21 cellular contexts compared by ENCODE assay signal in genomic region chr9:8429768-8430167, GRCh38.
DNase-seq lines count a peak whose midpoint lies in the region; ATAC-seq and TF ChIP-seq lines count a peak whose summit lies in the region.
"Had no signal": no experiment of that assay in that cellular context is flagged by ENCODE, and none has a peak within 500 bp of the region (broad histone marks: within the 10 kb centered on the region; RNA-seq: fewer than 3 reads in every experiment).

No MANE protein-coding gene starts in this region.

- peak overlapping the region; percentile 42 for H3K27ac Mint-ChIP-seq in activated CD4-positive, alpha-beta T cell treated with anti-CD3 and anti-CD28 coated beads, Interleukin-2, amount 10 ng/mL, durations not matched to agents 7 days and 5 days
- H3K27ac Mint-ChIP-seq in activated T-helper 2 cell treated with anti-CD3 and anti-CD28 coated beads, Interferon-gamma antibody, Interleukin-2, Interleukin-4, amounts not matched to agents 10 μg/mL and 5 μg/mL and 100 μg/mL, durations not matched to agents 14 hours and 24 hours and 36 hours, result peak overlapping the region; percentile 78
- peak overlapping the region; percentile 81 for H3K27ac Mint-ChIP-seq in stimulated activated effector memory CD8-positive, alpha-beta T cell treated with anti-CD3 and anti-CD28 coated beads, Interleukin-12 subunit alpha, Interleukin-12 subunit beta, amount 100 ng/mL, for 72 hours
- H3K27ac Mint-ChIP-seq in HFFc6, result no peak overlapping the region
- H3K27ac Mint-ChIP-seq: B cell had no signal

- peaks cover 30% of the 10 kb centered on the region for H3K4me1 Mint-ChIP-seq in activated CD4-positive, alpha-beta T cell treated with anti-CD3 and anti-CD28 coated beads, Interleukin-2, amount 10 ng/mL, durations not matched to agents 7 days and 5 days
- H3K4me1 Mint-ChIP-seq in activated T-helper 2 cell treated with anti-CD3 and anti-CD28 coated beads, Interferon-gamma antibody, Interleukin-2, Interleukin-4, amounts not matched to agents 10 μg/mL and 5 μg/mL and 100 μg/mL, durations not matched to agents 14 hours and 24 hours and 36 hours (ENCODE audit: low read depth), result peaks cover 40% of the 10 kb centered on the region
- H3K4me1 Mint-ChIP-seq in stimulated activated effector memory CD8-positive, alpha-beta T cell treated with anti-CD3 and anti-CD28 coated beads, Interleukin-12 subunit alpha, Interleukin-12 subunit beta, amount 100 ng/mL, for 72 hours, result peaks cover 29% of the 10 kb centered on the region
- H3K4me1 Mint-ChIP-seq in HFFc6 (ENCODE audit: low read depth), result no peaks in the 10 kb centered on the region

- no peak overlapping the region for H3K4me3 Mint-ChIP-seq in activated CD4-positive, alpha-beta T cell treated with anti-CD3 and anti-CD28 coated beads, Interleukin-2, amount 10 ng/mL, durations not matched to agents 7 days and 5 days
- H3K4me3 Mint-ChIP-seq in activated T-helper 2 cell treated with anti-CD3 and anti-CD28 coated beads, Interferon-gamma antibody, Interleukin-2, Interleukin-4, amounts not matched to agents 10 μg/mL and 5 μg/mL and 100 μg/mL, durations not matched to agents 14 hours and 24 hours and 36 hours (ENCODE audit: low read depth), result no peak overlapping the region
- peak overlapping the region; percentile 28 for H3K4me3 Mint-ChIP-seq in stimulated activated effector memory CD8-positive, alpha-beta T cell treated with anti-CD3 and anti-CD28 coated beads, Interleukin-12 subunit alpha, Interleukin-12 subunit beta, amount 100 ng/mL, for 72 hours
- H3K4me3 Mint-ChIP-seq in HFFc6, result no peak overlapping the region
- H3K4me3 Mint-ChIP-seq: B cell had no signal

- intact Hi-C loops in activated T-helper 2 cell treated with anti-CD3 and anti-CD28 coated beads, Interferon-gamma antibody, Interleukin-2, Interleukin-4, amounts not matched to agents 10 μg/mL and 5 μg/mL and 100 μg/mL, durations not matched to agents 14 hours and 24 hours and 36 hours (cut with micrococcal nuclease), result loop anchor here (1.0 to 5.0 kb wide), 7 partner anchors 21 to 1537 kb away; partner anchors contain the start of gene DMAC1

- H3K27me3 Mint-ChIP-seq in activated CD4-positive, alpha-beta T cell treated with anti-CD3 and anti-CD28 coated beads, Interleukin-2, amount 10 ng/mL, durations not matched to agents 7 days and 5 days, result no peaks in the 10 kb centered on the region
- no peaks in the 10 kb centered on the region for H3K27me3 Mint-ChIP-seq in activated T-helper 2 cell treated with anti-CD3 and anti-CD28 coated beads, Interferon-gamma antibody, Interleukin-2, Interleukin-4, amounts not matched to agents 10 μg/mL and 5 μg/mL and 100 μg/mL, durations not matched to agents 14 hours and 24 hours and 36 hours (ENCODE audit: low read depth)
- H3K27me3 Mint-ChIP-seq in HFFc6 (ENCODE audit: insufficient read depth), result no peaks in the 10 kb centered on the region
- H3K27me3 Mint-ChIP-seq: B cell had no signal

- peaks cover 2% of the 10 kb centered on the region for H3K9me3 Mint-ChIP-seq in activated CD4-positive, alpha-beta T cell treated with anti-CD3 and anti-CD28 coated beads, Interleukin-2, amount 10 ng/mL, durations not matched to agents 7 days and 5 days
- peaks cover 4% of the 10 kb centered on the region for H3K9me3 Mint-ChIP-seq in activated T-helper 2 cell treated with anti-CD3 and anti-CD28 coated beads, Interferon-gamma antibody, Interleukin-2, Interleukin-4, amounts not matched to agents 10 μg/mL and 5 μg/mL and 100 μg/mL, durations not matched to agents 14 hours and 24 hours and 36 hours
- no peaks in the 10 kb centered on the region for H3K9me3 Mint-ChIP-seq in stimulated activated effector memory CD8-positive, alpha-beta T cell treated with anti-CD3 and anti-CD28 coated beads, Interleukin-12 subunit alpha, Interleukin-12 subunit beta, amount 100 ng/mL, for 72 hours
- peaks cover 44% of the 10 kb centered on the region for H3K9me3 Mint-ChIP-seq in HFFc6

- POLR2A ChIA-PET in activated CD4-positive, alpha-beta T cell treated with anti-CD3 and anti-CD28 coated beads, Interleukin-2, amount 10 ng/mL, durations not matched to agents 7 days and 5 days (lab: Charles Lee), result no interaction called here

- no peaks in the 10 kb centered on the region for H3K36me3 Mint-ChIP-seq in activated CD4-positive, alpha-beta T cell treated with anti-CD3 and anti-CD28 coated beads, Interleukin-2, amount 10 ng/mL, durations not matched to agents 7 days and 5 days (ENCODE audit: low read depth)
- H3K36me3 Mint-ChIP-seq in activated T-helper 2 cell treated with anti-CD3 and anti-CD28 coated beads, Interferon-gamma antibody, Interleukin-2, Interleukin-4, amounts not matched to agents 10 μg/mL and 5 μg/mL and 100 μg/mL, durations not matched to agents 14 hours and 24 hours and 36 hours (ENCODE audit: low read depth), result peaks cover 6% of the 10 kb centered on the region
- H3K36me3 Mint-ChIP-seq in stimulated activated effector memory CD8-positive, alpha-beta T cell treated with anti-CD3 and anti-CD28 coated beads, Interleukin-12 subunit alpha, Interleukin-12 subunit beta, amount 100 ng/mL, for 72 hours, result no peaks in the 10 kb centered on the region
- no peaks in the 10 kb centered on the region for H3K36me3 Mint-ChIP-seq in HFFc6 (ENCODE audit: low read depth)

- no peak for DNase-seq in activated CD4-positive, alpha-beta T cell treated with anti-CD3 and anti-CD28 coated beads, Interleukin-2, amount 10 ng/mL, durations not matched to agents 7 days and 5 days
- DNase-seq in activated CD4-positive, alpha-beta T cell treated with anti-CD3 and anti-CD28 coated beads for 1 hour, result no peak
- no peak for DNase-seq in activated T-helper 2 cell treated with anti-CD3 and anti-CD28 coated beads, Interferon-gamma antibody, Interleukin-2, Interleukin-4, amounts not matched to agents 10 μg/mL and 5 μg/mL and 100 μg/mL, durations not matched to agents 14 hours and 24 hours and 36 hours (ENCODE audit: low spot score)
- no peak for DNase-seq in stimulated activated effector memory CD8-positive, alpha-beta T cell treated with anti-CD3 and anti-CD28 coated beads, Interleukin-12 subunit alpha, Interleukin-12 subunit beta, amount 100 ng/mL, for 72 hours (ENCODE audit: low spot score in 2 of 2)
- no peak for DNase-seq in HFFc6
- DNase-seq: DMS153; dorsolateral prefrontal cortex; GOT3; left ventricle myocardium inferior; NCI-H1092 treated with DMSO at 0.1 percent for 48 hours; NCI-H187; NCI-H2171; NCI-H510A; nucleus accumbens; SK-N-SH; stimulated activated naive CD4-positive, alpha-beta T cell treated with Interleukin-2 at 50 U/mL for 16 hours had no signal

- CTCF ChIA-PET in activated CD4-positive, alpha-beta T cell treated with anti-CD3 and anti-CD28 coated beads, Interleukin-2, amount 10 ng/mL, durations not matched to agents 7 days and 5 days (lab: Charles Lee), result interaction anchor here (0.6 to 1.0 kb wide), 2 partner anchors 9 to 21 kb away, joined by 3 read pairs; no protein-coding TSS in a partner anchor

- ATAC-seq in HG03175 (IDR thresholded peaks at IDR 0.05; ENCODE audit: unreplicated experiment), result peak; percentile 43
- peak; percentile 90 for ATAC-seq in stimulated activated effector memory CD8-positive, alpha-beta T cell treated with anti-CD3 and anti-CD28 coated beads, Interleukin-12 subunit alpha, Interleukin-12 subunit beta, amount 100 ng/mL, for 72 hours
- no peak for ATAC-seq in GM18858 (IDR thresholded peaks at IDR 0.05; ENCODE audit: unreplicated experiment)
- no peak for ATAC-seq in HG03432 (IDR thresholded peaks at IDR 0.05; ENCODE audit: unreplicated experiment)
- ATAC-seq: A549 had no signal

- no peak for TF ChIP-seq CTCF in HFFc6 (IDR thresholded peaks at IDR 0.05)

Comparison
In these comparisons a context has a peak if more than half of its experiments do, and no peak if none do; other contexts are left out.
1. ATAC-seq: peak in HG03175 (single experiment) and stimulated activated effector memory CD8-positive, alpha-beta T cell treated with anti-CD3 and anti-CD28 coated beads, Interleukin-12 subunit alpha, Interleukin-12 subunit beta, amount 100 ng/mL, for 72 hours (single experiment); none in GM18858 (single experiment) and HG03432 (single experiment).